8 cellular contexts compared by ENCODE assay signal in genomic region chr6:2988426-2989331, GRCh38. TPM values are rescaled to one million over a fixed set of nuclear protein-coding genes. Genes with fewer than 3 reads are reported as not detected.
DNase-seq lines count a peak whose midpoint lies in the region; ATAC-seq and TF ChIP-seq lines count a peak whose summit lies in the region.

No MANE protein-coding gene starts in this region.

- peak; percentile 93 for TF ChIP-seq CTCF in LNCaP clone FGC (IDR thresholded peaks at IDR 0.05; ENCODE audit: control insufficient read depth, extremely low read depth, insufficient read depth)
- TF ChIP-seq CTCF in RWPE2 (IDR thresholded peaks at IDR 0.05; ENCODE audit: poor library complexity, severe bottlenecking): peak; percentile 95

- H3K14ac ChIP-seq in neuronal stem cell (ENCODE audit: low read length): no peak overlapping the region

- peak overlapping the region; percentile 85 for H3K4me2 ChIP-seq in neuronal stem cell (ENCODE audit: insufficient read depth, low read length, poor library complexity, severe bottlenecking)

- H3K36me3 ChIP-seq in RWPE2 (ENCODE audit: low read depth): no peaks in the 10 kb centered on the region
- H3K36me3 ChIP-seq in neuronal stem cell (replicated peaks in 1 of 2; ENCODE audit: control insufficient read depth in 2 of 2, insufficient read depth in 2 of 2, low read length in 2 of 2): no peaks in the 10 kb centered on the region

- H2AK5ac ChIP-seq in neuronal stem cell (ENCODE audit: low read depth, low read length): peak overlapping the region; percentile 20

- H3K27ac ChIP-seq in RWPE2 (ENCODE audit: poor library complexity, severe bottlenecking) (peak overlapping the region; percentile 92), neuronal stem cell (replicated peaks; ENCODE audit: low read length) (peak overlapping the region; percentile 100)

- peak overlapping the region; percentile 65 for H4K91ac ChIP-seq in neuronal stem cell (ENCODE audit: low read depth, low read length, poor library complexity)

- H2BK15ac ChIP-seq in neuronal stem cell (ENCODE audit: low read length): peak overlapping the region; percentile 40

- H3K9me3 ChIP-seq in RWPE2 (ENCODE audit: severe bottlenecking): no peaks in the 10 kb centered on the region
- H3K9me3 ChIP-seq in neuronal stem cell (replicated peaks in 1 of 2; ENCODE audit: control insufficient read depth in 2 of 2, insufficient read depth in 1 of 2, low read depth in 1 of 2, low read length in 2 of 2): no peaks in the 10 kb centered on the region

- peak overlapping the region; percentile 95 for H3K9ac ChIP-seq in neuronal stem cell (ENCODE audit: low read depth, low read length, poor library complexity)

- WGBS in neuronal stem cell (ENCODE audit: extremely low coverage in 2 of 2, insufficient read length in 2 of 2, insufficient replicate concordance in 1 of 2), 2 donors: no CpG with 5 or more reads among the region's 64 CpGs

- H3K4me1 ChIP-seq in RWPE2 (ENCODE audit: insufficient read depth, poor library complexity, severe bottlenecking) (peaks cover 32% of the 10 kb centered on the region), neuronal stem cell (ENCODE audit: control insufficient read depth in 2 of 2, insufficient read depth in 1 of 2, low read depth in 1 of 2, low read length in 2 of 2) (peaks cover 18 to 20% of the 10 kb centered on the region in 2 donors)

- H3K23ac ChIP-seq in neuronal stem cell (ENCODE audit: low read depth, low read length, poor library complexity): peak overlapping the region; percentile 99

- H3K4me3 ChIP-seq in LNCaP clone FGC (ENCODE audit: low read depth, low read length) (peak overlapping the region; percentile 92), RWPE2 (ENCODE audit: severe bottlenecking) (peak overlapping the region; percentile 41), neuronal stem cell (ENCODE audit: low read length in 2 of 2) (peak overlapping the region; percentile 75 to 77)

- DNase-seq in EL: peak; percentile 99
- peak; percentile 97 for DNase-seq in H4 (ENCODE audit: low spot score)
- peak; percentile 74 for DNase-seq in LNCaP clone FGC (ENCODE audit: low read depth)
- DNase-seq in RWPE2 (ENCODE audit: low spot score): peak; percentile 90
- peak; percentile 80 for DNase-seq in activated naive CD4-positive, alpha-beta T cell treated with Interleukin-2 at 50 U/mL for 16 hours
- DNase-seq in foreskin melanocyte: peak; percentile 89
- peak; percentile 88 for DNase-seq in neuronal stem cell (ENCODE audit: low spot score)
- peak; percentile 89 for DNase-seq in superior temporal gyrus (ENCODE audit: extremely low spot score)

- peak overlapping the region; percentile 66 for H4K8ac ChIP-seq in neuronal stem cell (ENCODE audit: low read depth, low read length)

- ATAC-seq in RWPE2 (ENCODE audit: low read depth): peak; percentile 63

- peak overlapping the region; percentile 94 for H2AFZ ChIP-seq in neuronal stem cell (ENCODE audit: low read length)

- no peak overlapping the region for H3K4ac ChIP-seq in neuronal stem cell (ENCODE audit: low read length)

- H3K18ac ChIP-seq in neuronal stem cell (ENCODE audit: low read length): peak overlapping the region; percentile 99

- peak overlapping the region; percentile 99 for H2BK5ac ChIP-seq in neuronal stem cell (ENCODE audit: low read length)

- H2BK12ac ChIP-seq in neuronal stem cell (ENCODE audit: low read length): peak overlapping the region; percentile 14

- peak overlapping the region; percentile 44 for H2BK120ac ChIP-seq in neuronal stem cell (ENCODE audit: low read depth, low read length)

- H3K27me3 ChIP-seq in RWPE2 (ENCODE audit: insufficient read depth, poor library complexity, severe bottlenecking): no peaks in the 10 kb centered on the region
- no peaks in the 10 kb centered on the region for H3K27me3 ChIP-seq in neuronal stem cell (ENCODE audit: control insufficient read depth in 3 of 3, insufficient read depth in 3 of 3, low read depth in 1 of 3, low read length in 3 of 3)

- no peaks in the 10 kb centered on the region for H3K79me1 ChIP-seq in neuronal stem cell (ENCODE audit: low read depth, low read length)

RNA-seq across cellular contexts. Expression of gene NQO2, which starts 11.0 kb away (rescaled TPM):
- total RNA-seq in H4 (2014; rRNA removed; shearing (Covaris generic)): 119 and 124 TPM in 2 replicates
- polyA plus RNA-seq in neuronal stem cell (2013, experiment 1 of 2): 28.9 TPM
- 28.0 TPM for polyA plus RNA-seq in neuronal stem cell (2013, experiment 2 of 2)

RNA-seq across cellular contexts. Expression of gene SERPINB6, which starts 17.3 kb away (rescaled TPM):
- 107 and 115 TPM in 2 replicates for total RNA-seq in H4 (2014; rRNA removed; shearing (Covaris generic))
- polyA plus RNA-seq in neuronal stem cell (2013, experiment 1 of 2): 8.4 TPM
- polyA plus RNA-seq in neuronal stem cell (2013, experiment 2 of 2): 9.3 TPM

Comparison
In these comparisons a context has a peak if more than half of its experiments do, and no peak if none do; other contexts are left out.
1. Peak in every context shown above with its lines: DNase-seq, ATAC-seq, H3K4me3 ChIP-seq and H3K27ac ChIP-seq.
2. H3K4me3 ChIP-seq: peak in every context shown above with its lines; median percentile 92 in LNCaP clone FGC; 76 in neuronal stem cell; 41 in RWPE2.